In the genomic region with DNA sequence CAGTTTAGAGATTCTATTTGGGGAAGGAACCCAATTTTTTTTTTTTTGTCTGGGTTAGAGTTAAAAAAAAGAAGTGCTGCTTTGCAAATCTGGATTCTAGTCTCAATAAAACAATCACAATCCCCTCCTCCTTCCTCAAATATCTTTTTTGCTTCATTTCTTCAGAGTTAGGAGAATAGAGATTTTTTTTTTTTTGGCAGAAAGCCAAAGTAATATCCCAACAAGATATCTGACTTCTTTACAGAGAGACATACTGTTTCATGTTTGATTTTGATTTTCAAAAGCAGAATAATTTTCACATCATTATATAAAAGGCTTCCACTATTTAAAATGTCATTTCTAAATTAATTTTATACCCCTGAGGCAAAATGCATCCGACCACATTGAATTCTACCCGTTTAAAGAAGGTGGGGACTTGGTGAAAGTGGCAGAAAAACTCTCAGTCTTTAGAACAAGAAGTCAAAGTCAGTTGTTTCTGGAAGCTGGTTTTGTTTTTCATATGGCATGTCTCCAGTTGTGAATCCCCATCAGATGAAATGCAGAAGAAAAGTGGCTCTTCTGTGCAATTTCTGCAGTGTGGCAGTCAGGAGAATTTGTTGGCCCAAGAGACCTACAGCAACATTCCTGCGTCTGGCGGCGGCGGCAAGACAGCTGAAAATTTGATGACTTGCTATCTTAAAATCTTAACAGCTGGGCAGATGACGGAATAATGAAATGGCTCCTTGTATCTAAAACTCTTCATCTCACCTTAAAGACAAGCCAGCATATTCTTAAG, we compare ENCODE assay signal across 23 cellular contexts.
DNase-seq lines count a peak whose midpoint lies in the region; ATAC-seq and TF ChIP-seq lines count a peak whose summit lies in the region.
"Had no signal": no experiment of that assay in that cellular context is flagged by ENCODE, and none has a peak within 500 bp of the region (broad histone marks: within the 10 kb centered on the region; RNA-seq: fewer than 3 reads in every experiment).

No MANE protein-coding gene starts in this region.

- no peak overlapping the region for H3K4me3 ChIP-seq in SJCRH30
- no peak overlapping the region for H3K4me3 ChIP-seq in hepatocyte
- H3K4me3 ChIP-seq in prostate gland, result no peak overlapping the region
- H3K4me3 ChIP-seq in mesenchymal stem cell (ENCODE audit: insufficient read depth in 1 of 2, low read depth in 1 of 2, low read length in 2 of 2), result no peak overlapping the region
- H3K4me3 ChIP-seq: colonic mucosa, gastroesophageal sphincter, spleen, transverse colon had no signal

- H3K9ac ChIP-seq in mesenchymal stem cell (ENCODE audit: low read length), result no peak overlapping the region

- no peaks in the 10 kb centered on the region for H3K27me3 Mint-ChIP-seq in activated T-cell treated with anti-CD3 and anti-CD28 coated beads, Interleukin-2, amount 50 U/mL, for 4 hours (ENCODE audit: low read depth)
- H3K27me3 Mint-ChIP-seq in activated CD8-positive, alpha-beta T cell treated with anti-CD3 and anti-CD28 coated beads, Interleukin-2, amount 10 ng/mL, durations not matched to agents 7 days and 5 days (ENCODE audit: low read depth), result no peaks in the 10 kb centered on the region
- H3K27me3 Mint-ChIP-seq: activated CD4-positive, alpha-beta memory T cell treated with anti-CD3 and anti-CD28 coated beads for 36 hours; activated naive CD4-positive, alpha-beta T cell treated with anti-CD3 and anti-CD28 coated beads, Interleukin-2, amount 10 ng/mL, durations not matched to agents 7 days and 5 days; activated T-cell treated with anti-CD3 and anti-CD28 coated beads, Interleukin-2, amount 50 U/mL, for 24 hours; stimulated activated memory B cell treated with anti-CD40 and anti-IgM and Interleukin-4, amounts not matched to agents 10 μg/mL and 1 μg/mL and 100 μg/mL, for 72 hours; T-helper 17 cell had no signal

- H4K20me1 ChIP-seq in hepatocyte (ENCODE audit: insufficient read depth, poor library complexity, severe bottlenecking), result no peaks in the 10 kb centered on the region

- H3K9me3 ChIP-seq in SJCRH30 (replicated peaks) (no peaks in the 10 kb centered on the region), hepatocyte (ENCODE audit: low read depth) (no peaks in the 10 kb centered on the region), prostate gland (no peaks in the 10 kb centered on the region), mesenchymal stem cell (ENCODE audit: control insufficient read depth, low read length) (no peaks in the 10 kb centered on the region)
- H3K9me3 ChIP-seq: colonic mucosa, gastroesophageal sphincter, spleen, transverse colon had no signal

- no peak overlapping the region for H3K23ac ChIP-seq in mesenchymal stem cell (ENCODE audit: low read length in 2 of 2)

- no peak for ATAC-seq in activated T-cell treated with anti-CD3 and anti-CD28 coated beads, Interleukin-2, amount 50 U/mL, for 4 hours
- no peak for ATAC-seq in activated CD8-positive, alpha-beta T cell treated with anti-CD3 and anti-CD28 coated beads, Interleukin-2, amount 10 ng/mL, durations not matched to agents 7 days and 5 days
- ATAC-seq: gastroesophageal sphincter; stimulated activated memory B cell treated with anti-CD40 and anti-IgM and Interleukin-4, amounts not matched to agents 10 μg/mL and 1 μg/mL and 100 μg/mL, for 72 hours; T-helper 17 cell had no signal

- H3K9me2 ChIP-seq in hepatocyte (replicated peaks; ENCODE audit: insufficient read depth), result no peaks in the 10 kb centered on the region

- H3K79me1 ChIP-seq in mesenchymal stem cell (replicated peaks; ENCODE audit: low read length, poor library complexity, severe bottlenecking), result peaks cover 22% of the 10 kb centered on the region

- H3K36me3 ChIP-seq in SJCRH30 (0 out of 2 replicates have a peak, but pooled peaks cover 4% of the 10 kb centered on the region), hepatocyte (replicated peaks; ENCODE audit: insufficient read depth, low read depth) (no peaks in the 10 kb centered on the region), prostate gland (no peaks in the 10 kb centered on the region), mesenchymal stem cell (ENCODE audit: control insufficient read depth in 1 of 2, insufficient read depth in 2 of 2, low read depth in 1 of 2, low read length in 2 of 2) (peaks cover 5 to 12% of the 10 kb centered on the region in 2 experiments)
- H3K36me3 ChIP-seq: colonic mucosa, transverse colon had no signal

- H2BK120ac ChIP-seq in mesenchymal stem cell (ENCODE audit: low read depth, low read length), result no peak overlapping the region

- no peak for TF ChIP-seq POLR2A in prostate gland (IDR thresholded peaks at IDR 0.05)

- H3K36me3 Mint-ChIP-seq in activated T-cell treated with anti-CD3 and anti-CD28 coated beads, Interleukin-2, amount 50 U/mL, for 4 hours (ENCODE audit: insufficient read depth), result peaks cover 24% of the 10 kb centered on the region
- peaks cover 21% of the 10 kb centered on the region for H3K36me3 Mint-ChIP-seq in activated CD8-positive, alpha-beta T cell treated with anti-CD3 and anti-CD28 coated beads, Interleukin-2, amount 10 ng/mL, durations not matched to agents 7 days and 5 days (ENCODE audit: low read depth)

- H4K91ac ChIP-seq in mesenchymal stem cell (ENCODE audit: low read length), result no peak overlapping the region

- H3K27me3 ChIP-seq in SJCRH30, result no peaks in the 10 kb centered on the region
- no peaks in the 10 kb centered on the region for H3K27me3 ChIP-seq in hepatocyte
- no peaks in the 10 kb centered on the region for H3K27me3 ChIP-seq in prostate gland (replicated peaks; ENCODE audit: insufficient read depth)
- no peaks in the 10 kb centered on the region for H3K27me3 ChIP-seq in mesenchymal stem cell (ENCODE audit: control insufficient read depth in 1 of 2, insufficient read depth in 1 of 2, low read length in 2 of 2)
- H3K27me3 ChIP-seq: colonic mucosa, gastroesophageal sphincter, spleen, transverse colon had no signal

- TF ChIP-seq CTCF in hepatocyte (IDR thresholded peaks at IDR 0.05; ENCODE audit: poor library complexity) (no peak), prostate gland (IDR thresholded peaks at IDR 0.05) (no peak)

- DNase-seq in AG20443 (ENCODE audit: low spot score) (peak; percentile 31), SJCRH30 (peak; percentile 72 to 76), hepatocyte (ENCODE audit: low spot score) (no peak), prostate gland (ENCODE audit: low spot score) (no peak), mesenchymal stem cell (no peak)
- DNase-seq in activated T-cell treated with anti-CD3 and anti-CD28 coated beads, Interleukin-2, amount 50 U/mL, for 4 hours, result no peak
- DNase-seq in effector CD4-positive, alpha-beta T cell, result no peak
- DNase-seq in activated CD8-positive, alpha-beta T cell treated with anti-CD3 and anti-CD28 coated beads, Interleukin-2, amount 10 ng/mL, durations not matched to agents 7 days and 5 days, result no peak
- DNase-seq: activated CD4-positive, alpha-beta memory T cell treated with anti-CD3 and anti-CD28 coated beads for 36 hours; activated naive CD4-positive, alpha-beta T cell treated with anti-CD3 and anti-CD28 coated beads, Interleukin-2, amount 10 ng/mL, durations not matched to agents 7 days and 5 days; activated T-cell treated with anti-CD3 and anti-CD28 coated beads, Interleukin-2, amount 50 U/mL, for 24 hours; CD8-positive, alpha-beta memory T cell; colonic mucosa; H9; NCI-H187 treated with DMSO at 0.1 percent for 48 hours; posterior cingulate gyrus; SHP77; spleen; T-helper 17 cell; transverse colon had no signal

- peak overlapping the region; percentile 0 for H3K4me2 ChIP-seq in hepatocyte
- no peak overlapping the region for H3K4me2 ChIP-seq in mesenchymal stem cell (ENCODE audit: low read length, poor library complexity, severe bottlenecking)

- no peak overlapping the region for H3K14ac ChIP-seq in mesenchymal stem cell (ENCODE audit: low read length in 2 of 2)

- no peak overlapping the region for H3K27ac Mint-ChIP-seq in activated CD8-positive, alpha-beta T cell treated with anti-CD3 and anti-CD28 coated beads, Interleukin-2, amount 10 ng/mL, durations not matched to agents 7 days and 5 days
- H3K27ac Mint-ChIP-seq: activated CD4-positive, alpha-beta memory T cell treated with anti-CD3 and anti-CD28 coated beads for 36 hours; activated naive CD4-positive, alpha-beta T cell treated with anti-CD3 and anti-CD28 coated beads, Interleukin-2, amount 10 ng/mL, durations not matched to agents 7 days and 5 days; activated T-cell treated with anti-CD3 and anti-CD28 coated beads, Interleukin-2, amount 50 U/mL, for 24 hours; T-helper 17 cell had no signal

- no peak overlapping the region for H3K4me3 Mint-ChIP-seq in activated T-cell treated with anti-CD3 and anti-CD28 coated beads, Interleukin-2, amount 50 U/mL, for 4 hours
- H3K4me3 Mint-ChIP-seq in activated CD8-positive, alpha-beta T cell treated with anti-CD3 and anti-CD28 coated beads, Interleukin-2, amount 10 ng/mL, durations not matched to agents 7 days and 5 days, result no peak overlapping the region
- H3K4me3 Mint-ChIP-seq: activated CD4-positive, alpha-beta memory T cell treated with anti-CD3 and anti-CD28 coated beads for 36 hours; activated naive CD4-positive, alpha-beta T cell treated with anti-CD3 and anti-CD28 coated beads, Interleukin-2, amount 10 ng/mL, durations not matched to agents 7 days and 5 days; activated T-cell treated with anti-CD3 and anti-CD28 coated beads, Interleukin-2, amount 50 U/mL, for 24 hours; CD8-positive, alpha-beta memory T cell; H9; stimulated activated memory B cell treated with anti-CD40 and anti-IgM and Interleukin-4, amounts not matched to agents 10 μg/mL and 1 μg/mL and 100 μg/mL, for 72 hours; T-helper 17 cell; WTC11 had no signal

- no peak overlapping the region for H2AFZ ChIP-seq in hepatocyte
- H2AFZ ChIP-seq in mesenchymal stem cell (ENCODE audit: low read depth, low read length), result no peak overlapping the region

- peaks cover 15% of the 10 kb centered on the region for H3K79me2 ChIP-seq in hepatocyte

- no peak overlapping the region for H2BK12ac ChIP-seq in mesenchymal stem cell (ENCODE audit: low read length in 2 of 2)

- no peak overlapping the region for H2AK5ac ChIP-seq in mesenchymal stem cell (ENCODE audit: low read length, severe bottlenecking)

- peaks cover 21% of the 10 kb centered on the region for H3K4me1 Mint-ChIP-seq in activated T-cell treated with anti-CD3 and anti-CD28 coated beads, Interleukin-2, amount 50 U/mL, for 4 hours (ENCODE audit: low read depth)
- peaks cover 5% of the 10 kb centered on the region for H3K4me1 Mint-ChIP-seq in activated CD8-positive, alpha-beta T cell treated with anti-CD3 and anti-CD28 coated beads, Interleukin-2, amount 10 ng/mL, durations not matched to agents 7 days and 5 days (ENCODE audit: low read depth)
- H3K4me1 Mint-ChIP-seq: activated naive CD4-positive, alpha-beta T cell treated with anti-CD3 and anti-CD28 coated beads, Interleukin-2, amount 10 ng/mL, durations not matched to agents 7 days and 5 days had no signal

- intact Hi-C loops in prostate gland (cut with DNase I), result loop anchor here (5.0 kb wide), 1 partner anchor 38 kb away; no protein-coding TSS in a partner anchor

- WGBS in hepatocyte (ENCODE audit: low lambda C conversion rate, missing lambda C conversion rate), result 54% methylated on average over 7 of the region's 7 CpGs
- 28% methylated on average over 7 of the region's 7 CpGs for WGBS in prostate gland
- 97% methylated on average over 6 of the region's 7 CpGs for WGBS in mesenchymal stem cell

- H3K27ac ChIP-seq in SJCRH30 (peak overlapping the region; percentile 65), hepatocyte (peak overlapping the region; percentile 4), prostate gland (peak overlapping the region; percentile 1 to 73), mesenchymal stem cell (ENCODE audit: low read length, poor library complexity, severe bottlenecking) (no peak overlapping the region)
- H3K27ac ChIP-seq: colonic mucosa, spleen had no signal

- no peak overlapping the region for H4K8ac ChIP-seq in mesenchymal stem cell (ENCODE audit: low read length)

- H3K9me3 Mint-ChIP-seq in activated T-cell treated with anti-CD3 and anti-CD28 coated beads, Interleukin-2, amount 50 U/mL, for 4 hours, result no peaks in the 10 kb centered on the region
- no peaks in the 10 kb centered on the region for H3K9me3 Mint-ChIP-seq in activated CD8-positive, alpha-beta T cell treated with anti-CD3 and anti-CD28 coated beads, Interleukin-2, amount 10 ng/mL, durations not matched to agents 7 days and 5 days (ENCODE audit: insufficient read depth)
- H3K9me3 Mint-ChIP-seq: activated CD4-positive, alpha-beta memory T cell treated with anti-CD3 and anti-CD28 coated beads for 36 hours; activated naive CD4-positive, alpha-beta T cell treated with anti-CD3 and anti-CD28 coated beads, Interleukin-2, amount 10 ng/mL, durations not matched to agents 7 days and 5 days; activated T-cell treated with anti-CD3 and anti-CD28 coated beads, Interleukin-2, amount 50 U/mL, for 24 hours; CD8-positive, alpha-beta memory T cell; H9; stimulated activated memory B cell treated with anti-CD40 and anti-IgM and Interleukin-4, amounts not matched to agents 10 μg/mL and 1 μg/mL and 100 μg/mL, for 72 hours; WTC11 had no signal

- H3K18ac ChIP-seq in mesenchymal stem cell (ENCODE audit: low read depth in 1 of 2, low read length in 2 of 2), result no peak overlapping the region

- POLR2A ChIA-PET in activated CD8-positive, alpha-beta T cell treated with anti-CD3 and anti-CD28 coated beads, Interleukin-2, amount 10 ng/mL, durations not matched to agents 7 days and 5 days (lab: Charles Lee), result no interaction called here

- CTCF ChIA-PET in activated CD8-positive, alpha-beta T cell treated with anti-CD3 and anti-CD28 coated beads, Interleukin-2, amount 10 ng/mL, durations not matched to agents 7 days and 5 days (lab: Charles Lee), result no interaction called here

- H3K4me1 ChIP-seq in SJCRH30 (peaks cover 26% of the 10 kb centered on the region), hepatocyte (ENCODE audit: insufficient read depth) (peaks cover 17% of the 10 kb centered on the region), prostate gland (replicated peaks) (peaks cover 14% of the 10 kb centered on the region), mesenchymal stem cell (ENCODE audit: control insufficient read depth, insufficient read depth, low read depth, low read length) (no peaks in the 10 kb centered on the region)

- H2BK5ac ChIP-seq in mesenchymal stem cell (ENCODE audit: low read depth, low read length, poor library complexity, severe bottlenecking), result no peak overlapping the region

- H3K4ac ChIP-seq in mesenchymal stem cell (ENCODE audit: low read depth in 1 of 2, low read length in 2 of 2), result no peak overlapping the region

- no peak overlapping the region for H2BK15ac ChIP-seq in mesenchymal stem cell (ENCODE audit: low read depth, poor library complexity, severe bottlenecking)

Comparison
In these comparisons a context has a peak if more than half of its experiments do, and no peak if none do; other contexts are left out.
1. DNase-seq: peak in AG20443 (single experiment) and SJCRH30 (2 of 2); none in hepatocyte (single experiment), prostate gland (single experiment), mesenchymal stem cell (single experiment), activated T-cell treated with anti-CD3 and anti-CD28 coated beads, Interleukin-2, amount 50 U/mL, for 4 hours (single experiment), effector CD4-positive, alpha-beta T cell (single experiment) and activated CD8-positive, alpha-beta T cell treated with anti-CD3 and anti-CD28 coated beads, Interleukin-2, amount 10 ng/mL, durations not matched to agents 7 days and 5 days (single experiment).